Comparison of ENCODE assay signal across 9 cellular contexts in genomic region chrX:38326086-38326485, GRCh38. TPM values are rescaled to one million over a fixed set of nuclear protein-coding genes. Genes with fewer than 3 reads are reported as not detected.
DNase-seq lines count a peak whose midpoint lies in the region; ATAC-seq and TF ChIP-seq lines count a peak whose summit lies in the region.
"Had no signal": no experiment of that assay in that cellular context is flagged by ENCODE, and none has a peak within 500 bp of the region (broad histone marks: within the 10 kb centered on the region; RNA-seq: fewer than 3 reads in every experiment).

No MANE protein-coding gene starts in this region.

- no peaks in the 10 kb centered on the region for H3K27me3 ChIP-seq in naive thymus-derived CD4-positive, alpha-beta T cell (ENCODE audit: control insufficient read depth in 2 of 2, insufficient read depth in 2 of 2, low read length in 2 of 2)

- peaks cover 0 to 3% (median 0%) of the 10 kb centered on the region in 11 donors for H3K9me3 Mint-ChIP-seq in naive thymus-derived CD4-positive, alpha-beta T cell

- peaks cover 0 to 12% of the 10 kb centered on the region in 2 donors for H3K4me1 ChIP-seq in naive thymus-derived CD4-positive, alpha-beta T cell (ENCODE audit: control insufficient read depth in 2 of 2, insufficient read depth in 2 of 2, low read length in 2 of 2)

- peaks cover 0 to 4% (median 0%) of the 10 kb centered on the region in 5 donors for H3K36me3 Mint-ChIP-seq in naive thymus-derived CD4-positive, alpha-beta T cell

- CTCF ChIA-PET in naive thymus-derived CD4-positive, alpha-beta T cell (lab: Charles Lee): no interaction called here

- intact Hi-C loops in naive thymus-derived CD4-positive, alpha-beta T cell (cut with micrococcal nuclease): loop anchor here (5.0 kb wide), 5 partner anchors 236 to 569 kb away; partner anchors contain the start of genes DYNLT3 (in 1 of the 2), MID1IP1 (in 1 of the 2) and TSPAN7 (in 1 of the 2)

- peak overlapping the region; percentile 88 to 96 (median 92) for H3K4me3 Mint-ChIP-seq in naive thymus-derived CD4-positive, alpha-beta T cell

- no peak for ATAC-seq in naive thymus-derived CD4-positive, alpha-beta T cell
- no peak for ATAC-seq in GM18867 (IDR thresholded peaks at IDR 0.05; ENCODE audit: unreplicated experiment)

- DNase-seq in AG10803 (ENCODE audit: low read depth): no peak
- DNase-seq in Jurkat, Clone E6-1 (ENCODE audit: low read depth, low spot score): no peak
- DNase-seq in choroid plexus epithelial cell (ENCODE audit: low read depth): no peak
- no peak for DNase-seq in naive thymus-derived CD4-positive, alpha-beta T cell
- no peak for DNase-seq in SKM-1 treated with dmso at 0.1 percent for 144 hours (lab: John Stamatoyannopoulos, UW; ENCODE audit: unreplicated experiment)
- no peak for DNase-seq in NCI-H1092 (lab: John Stamatoyannopoulos, UW)
- DNase-seq in DMS153 (lab: John Stamatoyannopoulos, UW): no peak
- DNase-seq: SHP77 treated with DMSO at 0.1 percent for 48 hours had no signal

- H3K27ac ChIP-seq in naive thymus-derived CD4-positive, alpha-beta T cell (ENCODE audit: low read depth, low read length): no peak overlapping the region

- H3K4me3 ChIP-seq in AG10803 (ENCODE audit: low read length): peak overlapping the region; percentile 68
- peak overlapping the region; percentile 62 for H3K4me3 ChIP-seq in Jurkat, Clone E6-1 (ENCODE audit: low read length)
- peak overlapping the region; percentile 79 for H3K4me3 ChIP-seq in choroid plexus epithelial cell (ENCODE audit: low read depth, low read length)
- peak overlapping the region; percentile 67 for H3K4me3 ChIP-seq in naive thymus-derived CD4-positive, alpha-beta T cell (ENCODE audit: low read length)

- H3K27ac Mint-ChIP-seq in naive thymus-derived CD4-positive, alpha-beta T cell: peak overlapping the region; percentile 9 to 98 (median 86)

- TF ChIP-seq CTCF in AG10803 (conservative IDR thresholded peaks at IDR 0.05; ENCODE audit: low read length) (no peak), choroid plexus epithelial cell (conservative IDR thresholded peaks at IDR 0.05; ENCODE audit: low read depth, low read length) (no peak)

- H3K36me3 ChIP-seq in naive thymus-derived CD4-positive, alpha-beta T cell (ENCODE audit: control insufficient read depth in 2 of 3, insufficient read depth in 3 of 3, low read length in 3 of 3): no peaks in the 10 kb centered on the region

- H3K27me3 Mint-ChIP-seq in naive thymus-derived CD4-positive, alpha-beta T cell: no peaks in the 10 kb centered on the region

- H3K9me3 ChIP-seq in naive thymus-derived CD4-positive, alpha-beta T cell (ENCODE audit: control insufficient read depth in 2 of 3, low read length in 3 of 3): no peaks in the 10 kb centered on the region

- POLR2A ChIA-PET in naive thymus-derived CD4-positive, alpha-beta T cell (lab: Charles Lee): no interaction called here

- peaks cover 1 to 28% (median 26%) of the 10 kb centered on the region in 7 donors for H3K4me1 Mint-ChIP-seq in naive thymus-derived CD4-positive, alpha-beta T cell

RNA-seq across cellular contexts. Expression of gene RPGR, which starts 1.2 kb away (rescaled TPM):
- 18.7 TPM for polyA plus RNA-seq in Jurkat, Clone E6-1 (2012; ENCODE audit: insufficient read depth, insufficient read length)
- 10 to 100 TPM in 4 of 5 experiments, 1 to 10 TPM in 1; 4.3 to 26.0 (median 10.9) TPM for total RNA-seq in naive thymus-derived CD4-positive, alpha-beta T cell
- 1 to 10 TPM; 4.8 to 5.9 TPM for polyA plus RNA-seq in naive thymus-derived CD4-positive, alpha-beta T cell

RNA-seq across cellular contexts. Expression of gene OTC, which starts 26.3 kb away (rescaled TPM):
- polyA plus RNA-seq in Jurkat, Clone E6-1 (2012; ENCODE audit: insufficient read depth, insufficient read length): not detected
- total RNA-seq in naive thymus-derived CD4-positive, alpha-beta T cell: not detected
- polyA plus RNA-seq in naive thymus-derived CD4-positive, alpha-beta T cell: not detected
